12 cellular contexts compared by ENCODE assay signal in genomic region chr14:61334197-61334701, GRCh38. TPM values are rescaled to one million over a fixed set of nuclear protein-coding genes. Genes with fewer than 3 reads are reported as not detected.
DNase-seq lines count a peak whose midpoint lies in the region; ATAC-seq, FAIRE-seq and TF ChIP-seq lines count a peak whose summit lies in the region.
"Had no signal": no experiment of that assay in that cellular context is flagged by ENCODE, and none has a peak within 500 bp of the region (broad histone marks: within the 10 kb centered on the region; RNA-seq: fewer than 3 reads in every experiment).

No MANE protein-coding gene starts in this region.

- peak in 2 of 10 experiments; percentile 23 to 38 for DNase-seq in CD4-positive, alpha-beta T cell
- DNase-seq in T-cell, result peak in 6 of 34 experiments; percentile 25 to 54 (median 42)
- DNase-seq in activated naive CD4-positive, alpha-beta T cell treated with anti-CD3 and anti-CD28 coated beads, Interleukin-2, amount 50 U/mL, for 72 hours (ENCODE audit: low spot score in 2 of 2), result peak in 1 of 2 donors; percentile 55
- DNase-seq in natural killer cell, result no peak
- DNase-seq in frontal cortex (ENCODE audit: low spot score in 2 of 2), result no peak
- DNase-seq in pancreas, result no peak
- no peak for DNase-seq in ureter (ENCODE audit: low spot score)
- DNase-seq in gastrocnemius medialis, result no peak
- DNase-seq: anterior cingulate cortex, EL, GOT3 had no signal

- no peak for TF ChIP-seq CTCF in CD4-positive, alpha-beta T cell (IDR thresholded peaks at IDR 0.05)
- TF ChIP-seq CTCF in natural killer cell (IDR thresholded peaks at IDR 0.05), result no peak
- TF ChIP-seq CTCF in pancreas (IDR thresholded peaks at IDR 0.05), result no peak
- no peak for TF ChIP-seq CTCF in gastrocnemius medialis (IDR thresholded peaks at IDR 0.05 in 4 of 5, conservative IDR thresholded peaks at IDR 0.05 in 1 of 5)

- H3K4me1 Mint-ChIP-seq in CD4-positive, alpha-beta T cell (ENCODE audit: low read depth), result peaks cover 87% of the 10 kb centered on the region
- H3K4me1 Mint-ChIP-seq in T-cell (peaks cover 90 to 93% (median 92%) of the 10 kb centered on the region in 3 donors), natural killer cell (peaks cover 86 to 89% of the 10 kb centered on the region in 2 donors)

- no peaks in the 10 kb centered on the region for H3K27me3 ChIP-seq in CD4-positive, alpha-beta T cell (ENCODE audit: control insufficient read depth, insufficient read depth, low read length)
- H3K27me3 ChIP-seq in pancreas (no peaks in the 10 kb centered on the region), gastrocnemius medialis (no peaks in the 10 kb centered on the region)
- H3K27me3 ChIP-seq: neutrophil had no signal

- no peaks in the 10 kb centered on the region for H3K27me3 Mint-ChIP-seq in CD4-positive, alpha-beta T cell
- H3K27me3 Mint-ChIP-seq in T-cell (no peaks in the 10 kb centered on the region), natural killer cell (ENCODE audit: low read depth in 2 of 2) (no peaks in the 10 kb centered on the region)

- H3K27ac ChIP-seq in CD4-positive, alpha-beta T cell (ENCODE audit: low read depth, low read length), result peak overlapping the region; percentile 98
- H3K27ac ChIP-seq in pancreas (no peak overlapping the region), gastrocnemius medialis (peak overlapping the region in 2 of 4 donors; percentile 7 to 48)
- H3K27ac ChIP-seq: neutrophil had no signal

- no peak for ATAC-seq in CD4-positive, alpha-beta T cell (ENCODE audit: poor library complexity)
- ATAC-seq in T-cell (replicated peaks in 1 of 4) (peak in 3 of 4 experiments; percentile 20 to 27 (median 22)), natural killer cell (peak in 1 of 3 donors; percentile 9), pancreas (no peak), gastrocnemius medialis (no peak)
- peak; percentile 13 to 30 for ATAC-seq in activated naive CD4-positive, alpha-beta T cell treated with anti-CD3 and anti-CD28 coated beads, Interleukin-2, amount 50 U/mL, for 72 hours

- in situ Hi-C loops in gastrocnemius medialis (cut with MboI; ENCODE audit: low sequenced_read_pairs in 4 of 4), result no loop called here

- intact Hi-C loops in CD4-positive, alpha-beta T cell (cut with DNase I, micrococcal nuclease), result no loop called here
- intact Hi-C loops in natural killer cell (cut with micrococcal nuclease) (no loop called here), pancreas (cut with DNase I) (no loop called here), gastrocnemius medialis (cut with DNase I; ENCODE audit: low total_unique reads) (no loop called here)

- H3K36me3 Mint-ChIP-seq in CD4-positive, alpha-beta T cell (ENCODE audit: low read depth), result peaks cover 53% of the 10 kb centered on the region
- H3K36me3 Mint-ChIP-seq in T-cell (peaks cover 25% of the 10 kb centered on the region), natural killer cell (no peaks in the 10 kb centered on the region)
- peaks cover 15 to 16% of the 10 kb centered on the region in 2 donors for H3K36me3 Mint-ChIP-seq in activated naive CD4-positive, alpha-beta T cell treated with anti-CD3 and anti-CD28 coated beads, Interleukin-2, amount 50 U/mL, for 72 hours

- FAIRE-seq in frontal cortex (lab: Jason Lieb, UNC) (no peak), pancreas (lab: Jason Lieb, UNC) (no peak)

- H3K9me3 ChIP-seq in CD4-positive, alpha-beta T cell (ENCODE audit: control insufficient read depth, low read length), result no peaks in the 10 kb centered on the region
- H3K9me3 ChIP-seq in pancreas (no peaks in the 10 kb centered on the region), gastrocnemius medialis (no peaks in the 10 kb centered on the region)
- H3K9me3 ChIP-seq: neutrophil had no signal

- H3K27ac Mint-ChIP-seq in CD4-positive, alpha-beta T cell, result peak overlapping the region; percentile 99
- H3K27ac Mint-ChIP-seq in T-cell (peak overlapping the region; percentile 97 to 98), natural killer cell (peak overlapping the region in 1 of 2 donors; percentile 99)
- peak overlapping the region; percentile 88 to 98 for H3K27ac Mint-ChIP-seq in activated naive CD4-positive, alpha-beta T cell treated with anti-CD3 and anti-CD28 coated beads, Interleukin-2, amount 50 U/mL, for 72 hours

- no peaks in the 10 kb centered on the region for H3K4me1 ChIP-seq in pancreas
- H3K4me1 ChIP-seq in gastrocnemius medialis, result peaks cover 0 to 11% of the 10 kb centered on the region in 2 donors

- POLR2A ChIA-PET in CD4-positive, alpha-beta T cell (lab: Charles Lee), result interaction anchor here (0.7 to 10.4 kb wide), 12 partner anchors 11 to 1085 kb away, joined by 3 to 185 read pairs (median 6); partner anchors contain the start of genes HIF1A, PPM1A, PRKCH and SNAPC1
- POLR2A ChIA-PET in T-cell (lab: Charles Lee), result interaction anchor here (0.6 to 7.3 kb wide), 6 partner anchors 9 to 116 kb away, joined by 3 to 59 read pairs (median 4); partner anchors contain the start of gene PRKCH (in 1 of the 2)

- H3K36me3 ChIP-seq in pancreas (no peaks in the 10 kb centered on the region), gastrocnemius medialis (no peaks in the 10 kb centered on the region)
- H3K36me3 ChIP-seq: neutrophil had no signal

- no peaks in the 10 kb centered on the region for H3K9me3 Mint-ChIP-seq in CD4-positive, alpha-beta T cell
- no peaks in the 10 kb centered on the region for H3K9me3 Mint-ChIP-seq in T-cell
- no peaks in the 10 kb centered on the region for H3K9me3 Mint-ChIP-seq in activated naive CD4-positive, alpha-beta T cell treated with anti-CD3 and anti-CD28 coated beads, Interleukin-2, amount 50 U/mL, for 72 hours
- H3K9me3 Mint-ChIP-seq in natural killer cell, result no peaks in the 10 kb centered on the region

- H3K4me3 ChIP-seq in pancreas, result no peak overlapping the region
- no peak overlapping the region for H3K4me3 ChIP-seq in gastrocnemius medialis

- CTCF ChIA-PET in CD4-positive, alpha-beta T cell (lab: Charles Lee), result interaction anchor here (0.9 to 6.3 kb wide), 4 partner anchors 10 to 53 kb away, joined by 3 to 29 read pairs (median 4); partner anchors contain the start of genes PRKCH and TMEM30B
- CTCF ChIA-PET in T-cell (lab: Charles Lee), result interaction anchor here (0.6 to 2.2 kb wide), 12 partner anchors 8 to 499 kb away, joined by 3 to 7 read pairs (median 4); partner anchors contain the start of gene PRKCH (in 1 of the 2)

- no peak for TF ChIP-seq POLR2A in gastrocnemius medialis (IDR thresholded peaks at IDR 0.05)

- 88 to 92% methylated on average over 11 of the region's 11 CpGs for WGBS in pancreas, 2 donors

- peak overlapping the region; percentile 88 for H3K4me3 Mint-ChIP-seq in CD4-positive, alpha-beta T cell
- peak overlapping the region; percentile 73 to 98 (median 79) for H3K4me3 Mint-ChIP-seq in T-cell
- peak overlapping the region; percentile 77 for H3K4me3 Mint-ChIP-seq in natural killer cell

RNA-seq across cellular contexts. Expression of gene PRKCH, which starts 12.9 kb away (rescaled TPM):
- 100 to 1,000 TPM; 378 to 385 TPM for total RNA-seq in CD4-positive, alpha-beta T cell
- total RNA-seq in T-cell (100 to 1,000 TPM; 267 to 436 (median 326) TPM), natural killer cell (100 to 1,000 TPM; 610 to 756 (median 618) TPM), frontal cortex (21.6 TPM), pancreas (10 to 100 TPM in 3 of 6 donors, 1 to 10 TPM in 3; 5.2 to 16.9 (median 9.5) TPM), ureter (90.2 TPM), gastrocnemius medialis (10 to 100 TPM; 11.3 to 32.4 (median 16.6) TPM)
- total RNA-seq in activated naive CD4-positive, alpha-beta T cell treated with anti-CD3 and anti-CD28 coated beads, Interleukin-2, amount 50 U/mL, for 72 hours, result 100 to 1,000 TPM; 131 to 216 TPM
- 1 to 10 TPM; 3.6 to 9.2 TPM for polyA plus RNA-seq in pancreas

RNA-seq across cellular contexts. Expression of gene TMEM30B, which starts 53.1 kb away (rescaled TPM):
- 1 to 10 TPM; 8.9 to 9.1 TPM for total RNA-seq in CD4-positive, alpha-beta T cell
- total RNA-seq in T-cell (1 to 10 TPM; 2.1 to 8.6 (median 2.9) TPM), natural killer cell (1 to 10 TPM; 1.0 to 1.4 (median 1.3) TPM), frontal cortex (under 0.01 TPM), pancreas (10 to 100 TPM; 15.7 to 21.3 (median 17.7) TPM), ureter (34.0 TPM), gastrocnemius medialis (1 to 10 TPM in 1 of 4 donors, under 1 TPM in 2, not detected in 1; 0.39 to 1.7 (median 1.00) TPM)
- total RNA-seq in activated naive CD4-positive, alpha-beta T cell treated with anti-CD3 and anti-CD28 coated beads, Interleukin-2, amount 50 U/mL, for 72 hours, result 1 to 10 TPM; 1.4 to 2.1 TPM
- polyA plus RNA-seq in pancreas, result 10 to 100 TPM; 10.1 to 18.9 TPM

Comparison
In these comparisons a context has a peak if more than half of its experiments do, and no peak if none do; other contexts are left out.
1. ATAC-seq: peak in T-cell (3 of 4) and activated naive CD4-positive, alpha-beta T cell treated with anti-CD3 and anti-CD28 coated beads, Interleukin-2, amount 50 U/mL, for 72 hours (2 of 2); none in CD4-positive, alpha-beta T cell (single experiment), pancreas (0 of 4) and gastrocnemius medialis (0 of 2).
2. Peak in every context shown above with its lines, with median percentiles within 50 percentile points of each other: H3K4me3 Mint-ChIP-seq.